8 cellular contexts compared by ENCODE assay signal in genomic region chr3:66378256-66378655, GRCh38.
DNase-seq lines count a peak whose midpoint lies in the region; ATAC-seq and TF ChIP-seq lines count a peak whose summit lies in the region.

No MANE protein-coding gene starts in this region.

- no peak overlapping the region for H2BK15ac ChIP-seq in H9 (ENCODE audit: low read depth, low read length)

- no peak overlapping the region for H3K27ac ChIP-seq in H9 (ENCODE audit: insufficient read length, low read depth, low read length)
- no peak overlapping the region for H3K27ac ChIP-seq in fibroblast of lung (ENCODE audit: insufficient read depth, low read length)
- no peak overlapping the region for H3K27ac ChIP-seq in ovary

- H3K4me1 ChIP-seq in H9 (ENCODE audit: insufficient read depth, low read length) = no peaks in the 10 kb centered on the region
- H3K4me1 ChIP-seq in fibroblast of lung (ENCODE audit: control insufficient read depth, extremely low read depth, insufficient read depth, low read length) = peaks cover 4% of the 10 kb centered on the region
- no peaks in the 10 kb centered on the region for H3K4me1 ChIP-seq in ovary (ENCODE audit: insufficient read depth)

- DNase-seq in ACHN (peak; percentile 17), H9 (peak; percentile 66), fibroblast of lung (ENCODE audit: low read depth in 2 of 2) (no peak), ovary (no peak)
- peak; percentile 19 to 29 for DNase-seq in activated CD4-positive, alpha-beta T cell treated with anti-CD3 and anti-CD28 coated beads, Interleukin-2, amount 50 U/mL, for 4 hours
- DNase-seq in stimulated activated CD8-positive, alpha-beta memory T cell treated with anti-CD3 and anti-CD28 coated beads, Interleukin-12 subunit alpha, Interleukin-12 subunit beta, amount 100 ng/mL, for 1 hour (ENCODE audit: low read depth) = peak; percentile 27

- no peak for TF ChIP-seq EP300 in ovary (IDR thresholded peaks at IDR 0.05)

- H3K4me2 ChIP-seq in H9 (ENCODE audit: insufficient read depth, insufficient read length, low read length) (no peak overlapping the region), fibroblast of lung (ENCODE audit: extremely low read depth, insufficient read depth, low read length) (no peak overlapping the region)

- no peaks in the 10 kb centered on the region for H3K79me2 ChIP-seq in H9 (ENCODE audit: insufficient read depth, low read length)
- no peaks in the 10 kb centered on the region for H3K79me2 ChIP-seq in fibroblast of lung (ENCODE audit: control insufficient read depth, insufficient read depth, low read length)

- H3K4me3 ChIP-seq in fibroblast of lung (replicated peaks in 1 of 4; ENCODE audit: control extremely low read depth in 1 of 4, insufficient read depth in 1 of 4, low read depth in 3 of 4, low read length in 4 of 4) = no peak overlapping the region
- H3K4me3 ChIP-seq in ovary = no peak overlapping the region

- no peak overlapping the region for H3K23ac ChIP-seq in H9 (ENCODE audit: insufficient read length, low read depth, low read length)

- H2AFZ ChIP-seq in H9 (ENCODE audit: low read length) (no peak overlapping the region), fibroblast of lung (ENCODE audit: low read length) (no peak overlapping the region)

- H4K91ac ChIP-seq in H9 (ENCODE audit: insufficient read length, low read depth, low read length) = no peak overlapping the region

- H3K27ac Mint-ChIP-seq in H9 = peak overlapping the region in 2 of 3 experiments; percentile 12 to 80; a peak in 3 of 7 replicates

- no peak overlapping the region for H2BK120ac ChIP-seq in H9 (ENCODE audit: low read depth, low read length, poor library complexity, severe bottlenecking)

- no peak overlapping the region for H2BK20ac ChIP-seq in H9 (ENCODE audit: low read depth, low read length, poor library complexity, severe bottlenecking)

- H3K79me1 ChIP-seq in H9 (ENCODE audit: insufficient read depth, low read depth, low read length, poor library complexity, severe bottlenecking) = no peaks in the 10 kb centered on the region

- peaks cover 3% of the 10 kb centered on the region for H4K20me1 ChIP-seq in H9 (ENCODE audit: control insufficient read depth, insufficient read depth, insufficient read length)
- no peaks in the 10 kb centered on the region for H4K20me1 ChIP-seq in fibroblast of lung (ENCODE audit: control insufficient read depth, extremely low read depth, insufficient read depth, low read length)

- H3K56ac ChIP-seq in H9 (ENCODE audit: insufficient read length, low read depth, low read length) = no peak overlapping the region

- WGBS in H9 (ENCODE audit: extremely low coverage, insufficient read length, low lambda C conversion rate) = no CpG with 5 or more reads among the region's 5 CpGs
- WGBS in ovary, 3 donors = 71 to 74% (median 73%) methylated on average over 5 of the region's 5 CpGs

- peaks cover 4 to 11% of the 10 kb centered on the region in 2 experiments for H3K4me1 Mint-ChIP-seq in H9

- TF ChIP-seq POLR2A in ovary (IDR thresholded peaks at IDR 0.05) = no peak
- no peak for TF ChIP-seq POLR2A in GM18505 (IDR thresholded peaks at IDR 0.05; ENCODE audit: borderline replicate concordance, extremely low read depth, insufficient read depth, insufficient read length)

- H2BK12ac ChIP-seq in H9 (ENCODE audit: insufficient read length, low read depth, low read length) = no peak overlapping the region

- in situ Hi-C loops in ACHN (cut with HindIII; ENCODE audit: low pct_ligation_motif_present, low pct_unique_long_range_greater_than_20kb, low sequenced_read_pairs) = no loop called here

- H3K9me3 ChIP-seq in H9 (ENCODE audit: control insufficient read depth, low read depth, low read length) = no peaks in the 10 kb centered on the region
- H3K9me3 ChIP-seq in fibroblast of lung (ENCODE audit: control insufficient read depth, insufficient read depth, low read depth, low read length) = no peaks in the 10 kb centered on the region
- H3K9me3 ChIP-seq in ovary = no peaks in the 10 kb centered on the region

- no peak for ATAC-seq in GM21367 (IDR thresholded peaks at IDR 0.05; ENCODE audit: unreplicated experiment)
- no peak for ATAC-seq in GM18505 (IDR thresholded peaks at IDR 0.05; ENCODE audit: unreplicated experiment)

- H3K36me3 Mint-ChIP-seq in H9 (ENCODE audit: insufficient read depth in 1 of 3, low read depth in 3 of 3) = peaks cover 58 to 76% (median 74%) of the 10 kb centered on the region in 3 experiments; a peak in 6 of 7 replicates

- no peak overlapping the region for H3K4me3 Mint-ChIP-seq in H9

- H3K36me3 ChIP-seq in fibroblast of lung (ENCODE audit: control insufficient read depth, insufficient read depth, low read length) = peaks cover 20% of the 10 kb centered on the region
- H3K36me3 ChIP-seq in ovary = no peaks in the 10 kb centered on the region

- no peak overlapping the region for H3T11ph ChIP-seq in H9 (ENCODE audit: low read length)

- H3K9me3 Mint-ChIP-seq in H9 = no peaks in the 10 kb centered on the region

- intact Hi-C loops in ovary (cut with DNase I) = no loop called here

- no peak overlapping the region for H2AK5ac ChIP-seq in H9 (ENCODE audit: insufficient read length, low read length)

- H3K4ac ChIP-seq in H9 (ENCODE audit: low read depth, low read length) = no peak overlapping the region

- no peaks in the 10 kb centered on the region for H3K27me3 Mint-ChIP-seq in H9 (ENCODE audit: low read depth)

- H3K9ac ChIP-seq in H9 (ENCODE audit: extremely low read depth, insufficient read length, low read length) (no peak overlapping the region), fibroblast of lung (ENCODE audit: insufficient read depth, low read length) (no peak overlapping the region)

- H3K23me2 ChIP-seq in H9 (ENCODE audit: insufficient read length, low read depth, low read length, poor library complexity, severe bottlenecking) = no peaks in the 10 kb centered on the region

- H4K8ac ChIP-seq in H9 (replicated peaks; ENCODE audit: insufficient read length, low read depth, low read length) = no peak overlapping the region

- H3K27me3 ChIP-seq in H9 (ENCODE audit: insufficient read depth, low read length) (no peaks in the 10 kb centered on the region), fibroblast of lung (ENCODE audit: control insufficient read depth, insufficient read depth, low read length) (no peaks in the 10 kb centered on the region), ovary (no peaks in the 10 kb centered on the region)

- H2BK5ac ChIP-seq in H9 (ENCODE audit: insufficient read length, low read length) = no peak overlapping the region

- no peak overlapping the region for H3K18ac ChIP-seq in H9 (ENCODE audit: insufficient read length, low read depth, low read length)

- H3K14ac ChIP-seq in H9 (ENCODE audit: insufficient read depth, low read length) = no peak overlapping the region

- TF ChIP-seq CTCF in H9 (conservative IDR thresholded peaks at IDR 0.05) (peak; percentile 71), fibroblast of lung (conservative IDR thresholded peaks at IDR 0.05 in 1 of 2, IDR thresholded peaks at IDR 0.05 in 1 of 2; ENCODE audit: low read depth in 1 of 2, low read length in 2 of 2) (peak; percentile 38 to 50), ovary (IDR thresholded peaks at IDR 0.05) (no peak)

- no peak overlapping the region for H4K5ac ChIP-seq in H9 (ENCODE audit: insufficient read length, low read depth, low read length)

Comparison
In these comparisons a context has a peak if more than half of its experiments do, and no peak if none do; other contexts are left out.
1. DNase-seq: peak in ACHN (single experiment), H9 (single experiment), activated CD4-positive, alpha-beta T cell treated with anti-CD3 and anti-CD28 coated beads, Interleukin-2, amount 50 U/mL, for 4 hours (2 of 2) and stimulated activated CD8-positive, alpha-beta memory T cell treated with anti-CD3 and anti-CD28 coated beads, Interleukin-12 subunit alpha, Interleukin-12 subunit beta, amount 100 ng/mL, for 1 hour (single experiment); none in fibroblast of lung (0 of 2) and ovary (0 of 5).
2. CTCF ChIP-seq: peak in H9 (single experiment) and fibroblast of lung (2 of 2); none in ovary (0 of 3).